ENCODE assay signal across 10 cellular contexts in genomic region chr4:11397819-11398610, GRCh38. TPM values are rescaled to one million over a fixed set of nuclear protein-coding genes. Genes with fewer than 3 reads are reported as not detected.
DNase-seq lines count a peak whose midpoint lies in the region; ATAC-seq and TF ChIP-seq lines count a peak whose summit lies in the region.
"Had no signal": no experiment of that assay in that cellular context is flagged by ENCODE, and none has a peak within 500 bp of the region (broad histone marks: within the 10 kb centered on the region; RNA-seq: fewer than 3 reads in every experiment).

No MANE protein-coding gene starts in this region.

- peak; percentile 52 for ATAC-seq in GM18520 (IDR thresholded peaks at IDR 0.05; ENCODE audit: unreplicated experiment)
- ATAC-seq in GM21423 (IDR thresholded peaks at IDR 0.05; ENCODE audit: unreplicated experiment), result peak; percentile 64
- ATAC-seq in HG03066 (IDR thresholded peaks at IDR 0.05; ENCODE audit: low read depth, unreplicated experiment), result peak; percentile 67
- no peak for ATAC-seq in GM18861 (IDR thresholded peaks at IDR 0.05; ENCODE audit: unreplicated experiment)
- ATAC-seq: WTC11 had no signal

- DNase-seq in esophagus squamous epithelium (lab: John Stamatoyannopoulos, UW) (no peak), KG1 (lab: John Stamatoyannopoulos, UW) (no peak), cerebellar cortex (ENCODE audit: low spot score) (no peak), prostate gland (ENCODE audit: low spot score) (no peak)
- DNase-seq: hypothalamus had no signal

- H3K4me3 ChIP-seq in esophagus squamous epithelium (no peak overlapping the region), prostate gland (no peak overlapping the region)

- H3K27ac ChIP-seq in esophagus squamous epithelium (peak overlapping the region; percentile 62 to 79 (median 72)), prostate gland (no peak overlapping the region)

- H3K36me3 ChIP-seq in esophagus squamous epithelium (peaks cover 0 to 18% (median 8%) of the 10 kb centered on the region in 3 donors), prostate gland (no peaks in the 10 kb centered on the region)

- H3K27me3 ChIP-seq in esophagus squamous epithelium, result no peaks in the 10 kb centered on the region
- H3K27me3 ChIP-seq in prostate gland (replicated peaks; ENCODE audit: insufficient read depth), result no peaks in the 10 kb centered on the region

- WGBS in esophagus squamous epithelium, 2 donors, result 49 to 66% methylated on average over 5 of the region's 5 CpGs
- WGBS in prostate gland, result 83% methylated on average over 5 of the region's 5 CpGs

- H3K4me1 ChIP-seq in esophagus squamous epithelium (peaks cover 11 to 49% (median 17%) of the 10 kb centered on the region in 3 donors), prostate gland (replicated peaks) (no peaks in the 10 kb centered on the region)

- TF ChIP-seq POLR2A in esophagus squamous epithelium (IDR thresholded peaks at IDR 0.05) (no peak), prostate gland (IDR thresholded peaks at IDR 0.05) (no peak)

- intact Hi-C loops in esophagus squamous epithelium (cut with DNase I), result no loop called here
- intact Hi-C loops in prostate gland (cut with DNase I), result no loop called here

- H3K9me3 ChIP-seq in esophagus squamous epithelium (no peaks in the 10 kb centered on the region), prostate gland (no peaks in the 10 kb centered on the region)

- TF ChIP-seq CTCF in esophagus squamous epithelium (IDR thresholded peaks at IDR 0.05) (no peak), prostate gland (IDR thresholded peaks at IDR 0.05) (no peak)

RNA-seq across cellular contexts. Expression of gene HS3ST1, which starts 30.7 kb away (rescaled TPM):
- total RNA-seq in esophagus squamous epithelium (10 to 100 TPM in 2 of 4 donors, 1 to 10 TPM in 2; 4.8 to 27.0 (median 9.6) TPM), prostate gland (1 to 10 TPM; 1.5 to 6.7 TPM)

Comparison
In these comparisons a context has a peak if more than half of its experiments do, and no peak if none do; other contexts are left out.
1. H3K27ac ChIP-seq: peak in esophagus squamous epithelium (4 of 4); none in prostate gland (0 of 2).